Comparison of ENCODE assay signal across 15 cellular contexts in the genomic region with DNA sequence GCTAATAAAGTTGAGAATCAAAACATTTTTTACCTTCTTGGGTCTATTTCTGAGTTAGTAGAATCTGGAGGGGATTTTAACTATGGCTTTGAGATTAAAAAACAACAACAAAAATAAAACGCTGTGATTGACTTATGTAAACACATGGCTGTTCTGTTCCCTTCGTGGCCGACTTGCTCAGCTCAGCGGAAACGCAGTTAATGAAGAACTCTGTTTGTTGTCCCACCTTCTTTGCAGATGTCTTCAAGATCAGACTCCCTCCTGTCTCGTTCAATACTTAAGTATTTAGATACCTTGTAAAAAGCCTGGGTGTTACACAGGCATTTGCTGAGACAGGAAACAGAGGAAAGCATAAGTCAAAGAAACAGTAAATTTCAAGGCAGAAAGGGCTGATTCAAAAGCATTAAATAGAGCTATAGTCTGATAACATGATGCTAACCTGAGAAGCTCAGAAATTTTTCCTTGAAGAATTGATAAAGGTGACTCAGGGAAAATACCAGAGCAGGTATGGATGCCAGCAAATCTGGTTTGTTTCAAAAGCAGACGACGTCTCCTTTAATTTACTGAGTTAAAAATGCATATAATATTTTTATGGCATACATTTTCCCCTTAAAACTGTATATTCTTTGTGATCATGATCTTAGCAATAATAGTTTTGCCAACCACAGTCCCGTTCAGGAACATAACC. TPM values are rescaled to one million over a fixed set of nuclear protein-coding genes. Genes with fewer than 3 reads are reported as not detected.
DNase-seq lines count a peak whose midpoint lies in the region; ATAC-seq and TF ChIP-seq lines count a peak whose summit lies in the region.
"Had no signal": no experiment of that assay in that cellular context is flagged by ENCODE, and none has a peak within 500 bp of the region (broad histone marks: within the 10 kb centered on the region; RNA-seq: fewer than 3 reads in every experiment).

No MANE protein-coding gene starts in this region.

- H3K27me3 Mint-ChIP-seq in endodermal cell (ENCODE audit: insufficient read depth): no peaks in the 10 kb centered on the region

- no peak for TF ChIP-seq POLR2A in prostate gland (IDR thresholded peaks at IDR 0.05)

- TF ChIP-seq CTCF in endodermal cell (conservative IDR thresholded peaks at IDR 0.05) (no peak), prostate gland (IDR thresholded peaks at IDR 0.05) (no peak)

- H3K4me3 ChIP-seq in endodermal cell (ENCODE audit: low read length): peak overlapping the region; percentile 71
- no peak overlapping the region for H3K4me3 ChIP-seq in prostate gland
- H3K4me3 ChIP-seq: A549, tibial nerve had no signal

- no peaks in the 10 kb centered on the region for H3K36me3 Mint-ChIP-seq in endodermal cell (ENCODE audit: low read depth)

- H3K27ac Mint-ChIP-seq in endodermal cell: peak overlapping the region; percentile 95

- peak; percentile 50 for DNase-seq in NCI-H2227 (lab: John Stamatoyannopoulos, UW; ENCODE audit: unreplicated experiment)
- DNase-seq in NCI-H2227 treated with DMSO at 0.1 percent for 48 hours (lab: John Stamatoyannopoulos, UW): no peak
- DNase-seq in NCI-H2171 treated with DMSO at 0.1 percent for 48 hours (lab: John Stamatoyannopoulos, UW): peak; percentile 85
- DNase-seq in endodermal cell: peak; percentile 51
- DNase-seq in prostate gland (ENCODE audit: low spot score): no peak
- no peak for DNase-seq in AG08396 (ENCODE audit: low spot score)
- no peak for DNase-seq in dedifferentiated amniotic fluid mesenchymal stem cell (ENCODE audit: extremely low spot score)
- no peak for DNase-seq in Right ventricle myocardium inferior (ENCODE audit: missing footprints)
- DNase-seq: activated effector memory CD4-positive, alpha-beta T cell treated with Interleukin-2 at 50 U/mL for 16 hours; NCI-H446 treated with DMSO at 0.1 percent for 48 hours; stimulated activated CD4-positive, alpha-beta T cell treated with anti-CD3 and anti-CD28 coated beads, Interleukin-15, amount 100 ng/mL, for 24 hours; T-helper 9 cell had no signal

- H3K27me3 ChIP-seq in endodermal cell (ENCODE audit: control insufficient read depth, insufficient read depth, low read length, poor library complexity, severe bottlenecking): no peaks in the 10 kb centered on the region
- no peaks in the 10 kb centered on the region for H3K27me3 ChIP-seq in prostate gland (replicated peaks; ENCODE audit: insufficient read depth)
- H3K27me3 ChIP-seq: tibial nerve had no signal

- H3K4me3 Mint-ChIP-seq in endodermal cell: peak overlapping the region; percentile 36

- ATAC-seq in Right ventricle myocardium inferior: no peak
- ATAC-seq: A549 had no signal

- 13 to 20% methylated on average over 5 to 8 of the region's 9 CpGs for WGBS in endodermal cell (ENCODE audit: insufficient coverage in 1 of 2, insufficient read length in 1 of 2), 2 experiments
- WGBS in prostate gland: 26% methylated on average over 9 of the region's 9 CpGs

- H3K36me3 ChIP-seq in endodermal cell (ENCODE audit: control insufficient read depth, insufficient read depth, low read length) (no peaks in the 10 kb centered on the region), prostate gland (no peaks in the 10 kb centered on the region)
- H3K36me3 ChIP-seq: tibial nerve had no signal

- peak overlapping the region; percentile 26 for H3K9ac ChIP-seq in endodermal cell (ENCODE audit: extremely low read depth, low read length, poor library complexity, severe bottlenecking)

- peaks cover 7% of the 10 kb centered on the region for H3K4me1 ChIP-seq in endodermal cell (ENCODE audit: control insufficient read depth, insufficient read depth, low read length)
- peaks cover 3% of the 10 kb centered on the region for H3K4me1 ChIP-seq in prostate gland (replicated peaks)
- H3K4me1 ChIP-seq: A549 had no signal

- H3K27ac ChIP-seq in endodermal cell (ENCODE audit: low read depth, low read length): peak overlapping the region; percentile 86
- H3K27ac ChIP-seq in prostate gland: peak overlapping the region; percentile 54 to 65
- H3K27ac ChIP-seq: A549, HL-60, tibial nerve had no signal

- H3K4me1 Mint-ChIP-seq in endodermal cell: peaks cover 41% of the 10 kb centered on the region

- intact Hi-C loops in prostate gland (cut with DNase I) (no loop called here), Right ventricle myocardium inferior (cut with DNase I) (no loop called here)

- peaks cover 8% of the 10 kb centered on the region for H3K9me3 Mint-ChIP-seq in endodermal cell

- H3K9me3 ChIP-seq in endodermal cell (ENCODE audit: control insufficient read depth, low read length) (no peaks in the 10 kb centered on the region), prostate gland (no peaks in the 10 kb centered on the region)
- H3K9me3 ChIP-seq: A549, tibial nerve had no signal

RNA-seq across cellular contexts. Expression of gene POLI, which starts 21.7 kb away (rescaled TPM):
- total RNA-seq in endodermal cell: 10 to 100 TPM; 58.3 to 75.5 TPM
- 51.3 TPM for polyA plus RNA-seq in endodermal cell (2013, experiment 1 of 2)
- 47.6 TPM for polyA plus RNA-seq in endodermal cell (2013, experiment 2 of 2)
- total RNA-seq in prostate gland: 10 to 100 TPM; 43.9 to 51.9 TPM
- 21.0 TPM for total RNA-seq in Right ventricle myocardium inferior

RNA-seq across cellular contexts. Expression of gene MBD2, which starts 23.2 kb away (rescaled TPM):
- total RNA-seq in endodermal cell: 10 to 100 TPM; 35.9 to 39.2 TPM
- polyA plus RNA-seq in endodermal cell (2013, experiment 1 of 2): 36.6 TPM
- polyA plus RNA-seq in endodermal cell (2013, experiment 2 of 2): 44.6 TPM
- total RNA-seq in prostate gland: 10 to 100 TPM; 33.3 to 50.3 TPM
- total RNA-seq in Right ventricle myocardium inferior: 45.1 TPM

Comparison
In these comparisons a context has a peak if more than half of its experiments do, and no peak if none do; other contexts are left out.
1. DNase-seq: peak in NCI-H2227 (single experiment), NCI-H2171 treated with DMSO at 0.1 percent for 48 hours (single experiment) and endodermal cell (single experiment); none in NCI-H2227 treated with DMSO at 0.1 percent for 48 hours (single experiment), prostate gland (single experiment), AG08396 (single experiment), dedifferentiated amniotic fluid mesenchymal stem cell (single experiment) and Right ventricle myocardium inferior (single experiment).